In genomic region chr16:82583415-82583814, GRCh38 we compare ENCODE assay signal across 14 cellular contexts. TPM values are rescaled to one million over a fixed set of nuclear protein-coding genes. Genes with fewer than 3 reads are reported as not detected.
"Had no signal": no experiment of that assay in that cellular context is flagged by ENCODE, and none has a peak within 500 bp of the region (broad histone marks: within the 10 kb centered on the region; RNA-seq: fewer than 3 reads in every experiment).

No MANE protein-coding gene starts in this region.

- ATAC-seq: activated CD8-positive, alpha-beta memory T cell treated with anti-CD3 and anti-CD28 coated beads, Interleukin-2, amount 10 ng/mL, durations not matched to agents 7 days and 5 days; activated naive CD4-positive, alpha-beta T cell treated with anti-CD3 and anti-CD28 coated beads, Interleukin-2, amount 50 U/mL, for 72 hours; gastroesophageal sphincter had no signal

- H3K79me2 ChIP-seq: parathyroid adenoma had no signal

- H3K27me3 ChIP-seq: tibial artery had no signal

- H3K9ac ChIP-seq: parathyroid adenoma had no signal

- H3K4me3 Mint-ChIP-seq: activated CD8-positive, alpha-beta memory T cell treated with anti-CD3 and anti-CD28 coated beads, Interleukin-2, amount 10 ng/mL, durations not matched to agents 7 days and 5 days; activated T-cell treated with anti-CD3 and anti-CD28 coated beads, Interleukin-2, amount 50 U/mL, for 24 hours; neural crest cell had no signal

- H3K36me3 Mint-ChIP-seq: activated CD8-positive, alpha-beta memory T cell treated with anti-CD3 and anti-CD28 coated beads, Interleukin-2, amount 10 ng/mL, durations not matched to agents 7 days and 5 days; activated naive CD4-positive, alpha-beta T cell treated with anti-CD3 and anti-CD28 coated beads, Interleukin-2, amount 50 U/mL, for 72 hours had no signal

- H3K27me3 Mint-ChIP-seq: activated CD8-positive, alpha-beta memory T cell treated with anti-CD3 and anti-CD28 coated beads, Interleukin-2, amount 10 ng/mL, durations not matched to agents 7 days and 5 days; activated T-cell treated with anti-CD3 and anti-CD28 coated beads, Interleukin-2, amount 50 U/mL, for 24 hours had no signal

- H3K27ac ChIP-seq: gastroesophageal sphincter, parathyroid adenoma, tibial artery had no signal

- H3K36me3 ChIP-seq: gastroesophageal sphincter, tibial artery had no signal

- H2AFZ ChIP-seq: parathyroid adenoma had no signal

- H3K4me3 ChIP-seq: gastroesophageal sphincter, tibial artery had no signal

- FAIRE-seq: small intestine had no signal

- H3K4me1 ChIP-seq: gastroesophageal sphincter, parathyroid adenoma, tibial artery had no signal

- DNase-seq: activated CD4-positive, alpha-beta T cell treated with anti-CD3 and anti-CD28 coated beads for 1 hour; activated CD4-positive, alpha-beta T cell treated with anti-CD3 and anti-CD28 coated beads, Interleukin-2, amount 50 U/mL, for 48 hours; activated CD8-positive, alpha-beta memory T cell treated with anti-CD3 and anti-CD28 coated beads, Interleukin-2, amount 10 ng/mL, durations not matched to agents 7 days and 5 days; activated effector memory CD4-positive, alpha-beta T cell treated with Interleukin-2 at 50 U/mL for 16 hours; activated T-cell treated with anti-CD3 and anti-CD28 coated beads, Interleukin-2, amount 50 U/mL, for 24 hours; amniotic stem cell; kidney glomerular epithelial cell; small intestine; T-helper 9 cell; tibial artery had no signal

- H3K9me3 ChIP-seq: gastroesophageal sphincter, tibial artery had no signal

- H3K9me3 Mint-ChIP-seq: activated naive CD4-positive, alpha-beta T cell treated with anti-CD3 and anti-CD28 coated beads, Interleukin-2, amount 50 U/mL, for 72 hours; activated T-cell treated with anti-CD3 and anti-CD28 coated beads, Interleukin-2, amount 50 U/mL, for 24 hours; neural crest cell had no signal

- H3K27ac Mint-ChIP-seq: activated CD8-positive, alpha-beta memory T cell treated with anti-CD3 and anti-CD28 coated beads, Interleukin-2, amount 10 ng/mL, durations not matched to agents 7 days and 5 days; activated T-cell treated with anti-CD3 and anti-CD28 coated beads, Interleukin-2, amount 50 U/mL, for 24 hours had no signal

- H3K4me1 Mint-ChIP-seq: activated CD8-positive, alpha-beta memory T cell treated with anti-CD3 and anti-CD28 coated beads, Interleukin-2, amount 10 ng/mL, durations not matched to agents 7 days and 5 days; neural crest cell had no signal

RNA-seq across cellular contexts. Expression of gene CDH13, which starts 43.4 kb away (rescaled TPM):
- total RNA-seq: activated CD8-positive, alpha-beta memory T cell treated with anti-CD3 and anti-CD28 coated beads, Interleukin-2, amount 10 ng/mL, durations not matched to agents 7 days and 5 days; activated naive CD4-positive, alpha-beta T cell treated with anti-CD3 and anti-CD28 coated beads, Interleukin-2, amount 50 U/mL, for 72 hours had no signal
